In the genomic region with DNA sequence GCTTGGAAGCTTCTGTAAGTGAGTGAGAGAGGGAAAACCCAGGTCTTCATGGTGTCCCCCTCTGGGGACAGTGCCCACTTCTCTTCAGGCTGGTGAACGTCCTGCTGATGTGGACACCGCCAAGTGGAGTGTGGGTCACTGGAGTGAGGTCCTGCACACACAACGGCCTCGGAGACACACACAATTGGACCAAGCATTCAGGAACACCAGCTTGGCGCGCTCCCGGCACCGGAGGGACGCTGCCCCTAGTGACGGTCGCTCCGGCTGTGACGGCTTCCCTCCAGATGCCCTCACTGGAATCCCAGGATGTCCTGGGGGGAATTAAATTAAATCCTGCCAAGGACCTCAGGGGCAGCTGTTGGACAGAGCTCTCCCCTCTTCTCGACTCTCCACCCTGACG, we compare ENCODE assay signal across 28 cellular contexts.
"Had no signal": no experiment of that assay in that cellular context is flagged by ENCODE, and none has a peak within 500 bp of the region (broad histone marks: within the 10 kb centered on the region; RNA-seq: fewer than 3 reads in every experiment).

No MANE protein-coding gene starts in this region.

- ATAC-seq: left colon, left lung, lower lobe of right lung, right lobe of liver, upper lobe of right lung had no signal

- H3K36me3 Mint-ChIP-seq: immature natural killer cell, naive B cell had no signal

- DNase-seq: hypothalamus; immature natural killer cell; kidney; left colon; left lung; lower lobe of right lung; mammary epithelial cell; mesenchymal stem cell; naive B cell; occipital lobe; right lobe of liver; stimulated activated CD4-positive, alpha-beta T cell treated with anti-CD3 and anti-CD28 coated beads, Interleukin-2, amount 100 ng/mL, for 24 hours; stimulated activated CD4-positive, alpha-beta T cell treated with anti-CD3 and anti-CD28 coated beads, Interleukin-4, amount 100 ng/mL, for 1 hour; stimulated activated naive CD4-positive, alpha-beta T cell; tibial artery; trophoblast cell; upper lobe of right lung had no signal

- H3K9ac ChIP-seq: parathyroid adenoma had no signal

- H3K4me1 ChIP-seq: left lung, lower lobe of right lung, parathyroid adenoma, right atrium auricular region, right lobe of liver, suprapubic skin, upper lobe of right lung had no signal

- H3K27ac ChIP-seq: left lung, lower lobe of right lung, neutrophil, parathyroid adenoma, right atrium auricular region, right lobe of liver, suprapubic skin, tibial artery, upper lobe of right lung had no signal

- H2AFZ ChIP-seq: parathyroid adenoma had no signal

- H3K27me3 ChIP-seq: neutrophil, right atrium auricular region, right lobe of liver, suprapubic skin, tibial artery had no signal

- H3K9me3 ChIP-seq: left lung, lower lobe of right lung, neutrophil, right atrium auricular region, right lobe of liver, suprapubic skin, thoracic aorta, tibial artery, upper lobe of right lung had no signal

- H3K4me1 Mint-ChIP-seq: immature natural killer cell, naive B cell had no signal

- H3K27ac Mint-ChIP-seq: immature natural killer cell; mesothelial cell of epicardium; naive B cell; progenitor cell of endocrine pancreas; stimulated activated naive CD8-positive, alpha-beta T cell treated with anti-CD3 and anti-CD28 coated beads, Interleukin-15, Interleukin-2, amounts not matched to agents 100 ng/mL and 50 ng/mL, for 24 hours had no signal

- H3K79me2 ChIP-seq: parathyroid adenoma had no signal

- H3K36me3 ChIP-seq: left lung, lower lobe of right lung, neutrophil, right atrium auricular region, right lobe of liver, suprapubic skin, thoracic aorta, tibial artery, upper lobe of right lung had no signal

- H3K9me3 Mint-ChIP-seq: immature natural killer cell; stimulated activated naive CD8-positive, alpha-beta T cell treated with anti-CD3 and anti-CD28 coated beads, Interleukin-15, Interleukin-2, amounts not matched to agents 100 ng/mL and 50 ng/mL, for 24 hours had no signal

- H3K4me2 ChIP-seq: smooth muscle cell had no signal

- H3K27me3 Mint-ChIP-seq: stimulated activated naive CD8-positive, alpha-beta T cell treated with anti-CD3 and anti-CD28 coated beads, Interleukin-15, Interleukin-2, amounts not matched to agents 100 ng/mL and 50 ng/mL, for 24 hours had no signal

- H3K4me3 ChIP-seq: left lung, lower lobe of right lung, right atrium auricular region, right lobe of liver, smooth muscle cell, suprapubic skin, thoracic aorta, tibial artery, upper lobe of right lung had no signal

- H3K4me3 Mint-ChIP-seq: immature natural killer cell; mesothelial cell of epicardium; naive B cell; nephron; neural crest cell; stimulated activated naive CD8-positive, alpha-beta T cell treated with anti-CD3 and anti-CD28 coated beads, Interleukin-15, Interleukin-2, amounts not matched to agents 100 ng/mL and 50 ng/mL, for 24 hours had no signal
